Comparison of ENCODE assay signal across 2 cellular contexts in the genomic region with DNA sequence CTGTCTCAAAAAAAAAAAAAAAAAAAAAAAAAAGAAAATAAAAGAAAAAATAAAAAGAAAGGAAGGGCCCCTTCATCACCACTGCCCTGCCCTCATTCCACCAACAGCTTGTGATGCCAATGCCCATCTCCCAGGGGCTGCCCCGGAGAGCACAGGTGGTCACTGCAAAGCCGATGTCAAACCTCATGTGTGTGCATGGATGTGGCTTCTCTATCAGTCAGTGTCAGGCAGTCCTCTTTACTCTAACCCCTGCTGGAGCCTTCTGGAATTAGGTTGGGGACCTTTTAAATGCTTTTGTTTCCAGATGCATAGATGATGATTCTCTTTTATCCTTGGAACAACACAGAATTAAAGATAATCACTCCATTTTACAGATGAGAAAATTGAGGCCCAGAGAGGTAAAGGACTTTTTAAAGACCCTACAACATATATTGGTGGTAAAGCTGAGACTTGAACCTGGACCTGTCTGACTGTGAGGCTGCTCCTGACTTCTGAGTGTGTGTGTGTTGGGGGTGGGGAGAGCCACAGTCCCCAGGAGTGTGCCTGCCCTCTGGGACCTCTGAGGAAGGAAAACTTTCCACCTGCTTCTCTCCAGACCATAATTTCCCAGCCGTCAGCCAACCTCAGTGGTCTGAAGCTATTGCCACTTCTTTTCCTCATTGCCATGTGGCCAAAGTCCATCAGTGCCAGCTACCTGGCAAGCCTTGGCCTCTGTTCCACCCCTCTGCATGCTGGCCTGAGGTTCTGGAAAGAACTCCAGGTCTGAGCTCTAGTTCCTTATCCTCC.
TF ChIP-seq lines count a peak whose summit lies in the region.

No MANE protein-coding gene starts in this region.

TF ChIP-seq in liver, 16 proteins besides CTCF, POLR2A, EP300 and RAD21:
- TF ChIP-seq FOXA2 (IDR thresholded peaks at IDR 0.05): no peak
- peak; percentile 17 for TF ChIP-seq SP1 (IDR thresholded peaks at IDR 0.05)
- TF ChIP-seq, protein P1, sequence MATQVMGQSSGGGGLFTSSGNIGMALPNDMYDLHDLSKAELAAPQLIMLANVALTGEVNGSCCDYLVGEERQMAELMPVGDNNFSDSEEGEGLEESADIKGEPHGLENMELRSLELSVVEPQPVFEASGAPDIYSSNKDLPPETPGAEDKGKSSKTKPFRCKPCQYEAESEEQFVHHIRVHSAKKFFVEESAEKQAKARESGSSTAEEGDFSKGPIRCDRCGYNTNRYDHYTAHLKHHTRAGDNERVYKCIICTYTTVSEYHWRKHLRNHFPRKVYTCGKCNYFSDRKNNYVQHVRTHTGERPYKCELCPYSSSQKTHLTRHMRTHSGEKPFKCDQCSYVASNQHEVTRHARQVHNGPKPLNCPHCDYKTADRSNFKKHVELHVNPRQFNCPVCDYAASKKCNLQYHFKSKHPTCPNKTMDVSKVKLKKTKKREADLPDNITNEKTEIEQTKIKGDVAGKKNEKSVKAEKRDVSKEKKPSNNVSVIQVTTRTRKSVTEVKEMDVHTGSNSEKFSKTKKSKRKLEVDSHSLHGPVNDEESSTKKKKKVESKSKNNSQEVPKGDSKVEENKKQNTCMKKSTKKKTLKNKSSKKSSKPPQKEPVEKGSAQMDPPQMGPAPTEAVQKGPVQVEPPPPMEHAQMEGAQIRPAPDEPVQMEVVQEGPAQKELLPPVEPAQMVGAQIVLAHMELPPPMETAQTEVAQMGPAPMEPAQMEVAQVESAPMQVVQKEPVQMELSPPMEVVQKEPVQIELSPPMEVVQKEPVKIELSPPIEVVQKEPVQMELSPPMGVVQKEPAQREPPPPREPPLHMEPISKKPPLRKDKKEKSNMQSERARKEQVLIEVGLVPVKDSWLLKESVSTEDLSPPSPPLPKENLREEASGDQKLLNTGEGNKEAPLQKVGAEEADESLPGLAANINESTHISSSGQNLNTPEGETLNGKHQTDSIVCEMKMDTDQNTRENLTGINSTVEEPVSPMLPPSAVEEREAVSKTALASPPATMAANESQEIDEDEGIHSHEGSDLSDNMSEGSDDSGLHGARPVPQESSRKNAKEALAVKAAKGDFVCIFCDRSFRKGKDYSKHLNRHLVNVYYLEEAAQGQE (IDR thresholded peaks at IDR 0.05): no peak
- TF ChIP-seq GABPA (IDR thresholded peaks at IDR 0.05 in 1 of 2, conservative IDR thresholded peaks at IDR 0.05 in 1 of 2): no peak
- TF ChIP-seq HNF4G (IDR thresholded peaks at IDR 0.05): no peak
- TF ChIP-seq YY1 (IDR thresholded peaks at IDR 0.05): no peak
- TF ChIP-seq RXRA (IDR thresholded peaks at IDR 0.05): peak in 1 of 2 donors; percentile 11
- no peak for TF ChIP-seq FOXA1 (IDR thresholded peaks at IDR 0.05)
- TF ChIP-seq, protein P2, sequence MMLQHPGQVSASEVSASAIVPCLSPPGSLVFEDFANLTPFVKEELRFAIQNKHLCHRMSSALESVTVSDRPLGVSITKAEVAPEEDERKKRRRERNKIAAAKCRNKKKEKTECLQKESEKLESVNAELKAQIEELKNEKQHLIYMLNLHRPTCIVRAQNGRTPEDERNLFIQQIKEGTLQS (IDR thresholded peaks at IDR 0.05): no peak
- no peak for TF ChIP-seq NR2F2 (IDR thresholded peaks at IDR 0.05)
- TF ChIP-seq HNF4A (conservative IDR thresholded peaks at IDR 0.05): peak; percentile 58 to 64
TF ChIP-seq in liver: peak in this region for 3.

TF ChIP-seq in HepG2, 621 proteins besides CTCF, POLR2A, EP300 and RAD21:
- no peak for TF ChIP-seq KDM2A (CRISPR knock-in tag; IDR thresholded peaks at IDR 0.05; ENCODE audit: borderline replicate concordance, low read depth)
- no peak for TF ChIP-seq MAFF (IDR thresholded peaks at IDR 0.05; ENCODE audit: low read depth, low read length)
- no peak for TF ChIP-seq HHEX (CRISPR knock-in tag; IDR thresholded peaks at IDR 0.05)
- no peak for TF ChIP-seq ZIK1 (CRISPR knock-in tag; IDR thresholded peaks at IDR 0.05; ENCODE audit: borderline replicate concordance, low read depth)
- TF ChIP-seq HMG20A (CRISPR knock-in tag; IDR thresholded peaks at IDR 0.05; ENCODE audit: borderline replicate concordance): no peak
- no peak for TF ChIP-seq ESRRA (CRISPR knock-in tag; IDR thresholded peaks at IDR 0.05; ENCODE audit: low read depth)
- no peak for TF ChIP-seq RFX3 (CRISPR knock-in tag; IDR thresholded peaks at IDR 0.05)
- no peak for TF ChIP-seq SMAD1 (CRISPR knock-in tag; IDR thresholded peaks at IDR 0.05; ENCODE audit: borderline replicate concordance, low read depth)
- TF ChIP-seq ZBTB1 (CRISPR knock-in tag; IDR thresholded peaks at IDR 0.05; ENCODE audit: borderline replicate concordance): no peak
- no peak for TF ChIP-seq ELF1 (CRISPR knock-in tag; IDR thresholded peaks at IDR 0.05)
- TF ChIP-seq, protein P3, sequence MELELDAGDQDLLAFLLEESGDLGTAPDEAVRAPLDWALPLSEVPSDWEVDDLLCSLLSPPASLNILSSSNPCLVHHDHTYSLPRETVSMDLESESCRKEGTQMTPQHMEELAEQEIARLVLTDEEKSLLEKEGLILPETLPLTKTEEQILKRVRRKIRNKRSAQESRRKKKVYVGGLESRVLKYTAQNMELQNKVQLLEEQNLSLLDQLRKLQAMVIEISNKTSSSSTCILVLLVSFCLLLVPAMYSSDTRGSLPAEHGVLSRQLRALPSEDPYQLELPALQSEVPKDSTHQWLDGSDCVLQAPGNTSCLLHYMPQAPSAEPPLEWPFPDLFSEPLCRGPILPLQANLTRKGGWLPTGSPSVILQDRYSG (CRISPR knock-in tag; IDR thresholded peaks at IDR 0.05): no peak
- TF ChIP-seq FOXA3 (CRISPR knock-in tag; IDR thresholded peaks at IDR 0.05): no peak
- TF ChIP-seq, protein P4, sequence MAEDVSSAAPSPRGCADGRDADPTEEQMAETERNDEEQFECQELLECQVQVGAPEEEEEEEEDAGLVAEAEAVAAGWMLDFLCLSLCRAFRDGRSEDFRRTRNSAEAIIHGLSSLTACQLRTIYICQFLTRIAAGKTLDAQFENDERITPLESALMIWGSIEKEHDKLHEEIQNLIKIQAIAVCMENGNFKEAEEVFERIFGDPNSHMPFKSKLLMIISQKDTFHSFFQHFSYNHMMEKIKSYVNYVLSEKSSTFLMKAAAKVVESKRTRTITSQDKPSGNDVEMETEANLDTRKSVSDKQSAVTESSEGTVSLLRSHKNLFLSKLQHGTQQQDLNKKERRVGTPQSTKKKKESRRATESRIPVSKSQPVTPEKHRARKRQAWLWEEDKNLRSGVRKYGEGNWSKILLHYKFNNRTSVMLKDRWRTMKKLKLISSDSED (CRISPR knock-in tag; IDR thresholded peaks at IDR 0.05): no peak
- TF ChIP-seq SIN3A (IDR thresholded peaks at IDR 0.05; ENCODE audit: borderline replicate concordance, low read depth, low read length): no peak
- TF ChIP-seq ELF3 (CRISPR knock-in tag; IDR thresholded peaks at IDR 0.05): no peak
- TF ChIP-seq HNRNPL (IDR thresholded peaks at IDR 0.05; ENCODE audit: low read depth, low read length): no peak
- TF ChIP-seq, protein P5, sequence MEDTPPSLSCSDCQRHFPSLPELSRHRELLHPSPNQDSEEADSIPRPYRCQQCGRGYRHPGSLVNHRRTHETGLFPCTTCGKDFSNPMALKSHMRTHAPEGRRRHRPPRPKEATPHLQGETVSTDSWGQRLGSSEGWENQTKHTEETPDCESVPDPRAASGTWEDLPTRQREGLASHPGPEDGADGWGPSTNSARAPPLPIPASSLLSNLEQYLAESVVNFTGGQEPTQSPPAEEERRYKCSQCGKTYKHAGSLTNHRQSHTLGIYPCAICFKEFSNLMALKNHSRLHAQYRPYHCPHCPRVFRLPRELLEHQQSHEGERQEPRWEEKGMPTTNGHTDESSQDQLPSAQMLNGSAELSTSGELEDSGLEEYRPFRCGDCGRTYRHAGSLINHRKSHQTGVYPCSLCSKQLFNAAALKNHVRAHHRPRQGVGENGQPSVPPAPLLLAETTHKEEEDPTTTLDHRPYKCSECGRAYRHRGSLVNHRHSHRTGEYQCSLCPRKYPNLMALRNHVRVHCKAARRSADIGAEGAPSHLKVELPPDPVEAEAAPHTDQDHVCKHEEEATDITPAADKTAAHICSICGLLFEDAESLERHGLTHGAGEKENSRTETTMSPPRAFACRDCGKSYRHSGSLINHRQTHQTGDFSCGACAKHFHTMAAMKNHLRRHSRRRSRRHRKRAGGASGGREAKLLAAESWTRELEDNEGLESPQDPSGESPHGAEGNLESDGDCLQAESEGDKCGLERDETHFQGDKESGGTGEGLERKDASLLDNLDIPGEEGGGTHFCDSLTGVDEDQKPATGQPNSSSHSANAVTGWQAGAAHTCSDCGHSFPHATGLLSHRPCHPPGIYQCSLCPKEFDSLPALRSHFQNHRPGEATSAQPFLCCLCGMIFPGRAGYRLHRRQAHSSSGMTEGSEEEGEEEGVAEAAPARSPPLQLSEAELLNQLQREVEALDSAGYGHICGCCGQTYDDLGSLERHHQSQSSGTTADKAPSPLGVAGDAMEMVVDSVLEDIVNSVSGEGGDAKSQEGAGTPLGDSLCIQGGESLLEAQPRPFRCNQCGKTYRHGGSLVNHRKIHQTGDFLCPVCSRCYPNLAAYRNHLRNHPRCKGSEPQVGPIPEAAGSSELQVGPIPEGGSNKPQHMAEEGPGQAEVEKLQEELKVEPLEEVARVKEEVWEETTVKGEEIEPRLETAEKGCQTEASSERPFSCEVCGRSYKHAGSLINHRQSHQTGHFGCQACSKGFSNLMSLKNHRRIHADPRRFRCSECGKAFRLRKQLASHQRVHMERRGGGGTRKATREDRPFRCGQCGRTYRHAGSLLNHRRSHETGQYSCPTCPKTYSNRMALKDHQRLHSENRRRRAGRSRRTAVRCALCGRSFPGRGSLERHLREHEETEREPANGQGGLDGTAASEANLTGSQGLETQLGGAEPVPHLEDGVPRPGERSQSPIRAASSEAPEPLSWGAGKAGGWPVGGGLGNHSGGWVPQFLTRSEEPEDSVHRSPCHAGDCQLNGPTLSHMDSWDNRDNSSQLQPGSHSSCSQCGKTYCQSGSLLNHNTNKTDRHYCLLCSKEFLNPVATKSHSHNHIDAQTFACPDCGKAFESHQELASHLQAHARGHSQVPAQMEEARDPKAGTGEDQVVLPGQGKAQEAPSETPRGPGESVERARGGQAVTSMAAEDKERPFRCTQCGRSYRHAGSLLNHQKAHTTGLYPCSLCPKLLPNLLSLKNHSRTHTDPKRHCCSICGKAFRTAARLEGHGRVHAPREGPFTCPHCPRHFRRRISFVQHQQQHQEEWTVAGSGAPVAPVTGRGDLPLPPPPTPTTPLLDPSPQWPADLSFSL (CRISPR knock-in tag; IDR thresholded peaks at IDR 0.05): no peak
- no peak for TF ChIP-seq FOSL2 (CRISPR knock-in tag; IDR thresholded peaks at IDR 0.05)
- TF ChIP-seq MED1 (CRISPR knock-in tag; IDR thresholded peaks at IDR 0.05): no peak
TF ChIP-seq in HepG2: peak in this region for 0.
